Comparison of ENCODE assay signal across 8 cellular contexts in genomic region chr5:145835839-145836222, GRCh38. TPM values are rescaled to one million over a fixed set of nuclear protein-coding genes. Genes with fewer than 3 reads are reported as not detected.
A peak's percentile ranks its signal among the peaks of the same experiment; 100 is the strongest.
DNase-seq lines count a peak whose midpoint lies in the region; ATAC-seq, FAIRE-seq and TF ChIP-seq lines count a peak whose summit lies in the region.

No MANE protein-coding gene starts in this region.

- H3K4me3 ChIP-seq in A673 (ENCODE audit: low read depth, low read length, poor library complexity, severe bottlenecking) (peak overlapping the region; percentile 66), choroid plexus epithelial cell (ENCODE audit: low read depth, low read length) (peak overlapping the region; percentile 75), mucosa of rectum (ENCODE audit: low read length in 2 of 2) (peak overlapping the region; percentile 82 to 94)

- H3K27me3 ChIP-seq in A673 (replicated peaks; ENCODE audit: insufficient read depth, low read depth, low read length, poor library complexity) (no peaks in the 10 kb centered on the region), mucosa of rectum (ENCODE audit: control insufficient read depth in 2 of 2, insufficient read depth in 2 of 2, low read length in 2 of 2) (no peaks in the 10 kb centered on the region)

- peak; percentile 5 for ATAC-seq in HG03060 (IDR thresholded peaks at IDR 0.05; ENCODE audit: low read depth, unreplicated experiment)

- intact Hi-C loops in A673 (cut with micrococcal nuclease; ENCODE audit: unreplicated experiment): loop anchor here (2.0 kb wide), 1 partner anchor 213 kb away; no protein-coding TSS in a partner anchor

- peaks cover 19% of the 10 kb centered on the region for H3K4me1 ChIP-seq in A673 (ENCODE audit: insufficient read depth, low read length, poor library complexity, severe bottlenecking)
- peaks cover 12 to 21% of the 10 kb centered on the region in 2 donors for H3K4me1 ChIP-seq in mucosa of rectum (ENCODE audit: control insufficient read depth in 2 of 2, insufficient read depth in 2 of 2, low read length in 2 of 2)

- CTCF ChIA-PET in A673 (lab: Charles Lee) (no interaction called here), GM10248 (lab: Yijun Ruan, JAX) (interaction anchor here (0.7 to 2.2 kb wide), 2 partner anchors 10 kb away, joined by 3 to 11 read pairs; no protein-coding TSS in a partner anchor)

- H3K36me3 ChIP-seq in A673 (ENCODE audit: insufficient read depth, low read length, poor library complexity, severe bottlenecking) (no peaks in the 10 kb centered on the region), mucosa of rectum (ENCODE audit: control insufficient read depth in 2 of 2, insufficient read depth in 2 of 2, low read length in 2 of 2) (no peaks in the 10 kb centered on the region)

- FAIRE-seq in frontal cortex (lab: Jason Lieb, UNC): no peak

- peak overlapping the region; percentile 77 for H3K27ac ChIP-seq in A673 (ENCODE audit: low read depth, low read length, poor library complexity, severe bottlenecking)
- peak overlapping the region; percentile 84 to 97 for H3K27ac ChIP-seq in mucosa of rectum (ENCODE audit: low read depth in 2 of 2, low read length in 2 of 2)

- POLR2A ChIA-PET in A673 (lab: Charles Lee; ENCODE audit: low non-redundant PET): no interaction called here
- POLR2A ChIA-PET in GM10248 (lab: Yijun Ruan, JAX): no interaction called here

- peak overlapping the region; percentile 84 to 89 for H3K9ac ChIP-seq in mucosa of rectum (ENCODE audit: low read depth in 1 of 2, low read length in 2 of 2)

- no peak for DNase-seq in A673 (ENCODE audit: low spot score)
- no peak for DNase-seq in choroid plexus epithelial cell (ENCODE audit: low read depth)
- DNase-seq in frontal cortex (ENCODE audit: low spot score in 2 of 2): no peak
- DNase-seq in GM10248 (ENCODE audit: extremely low spot score): no peak
- no peak for DNase-seq in stimulated activated CD8-positive, alpha-beta memory T cell treated with anti-CD3 and anti-CD28 coated beads, Interleukin-4, amount 100 ng/mL, for 48 hours
- DNase-seq in glomerular visceral epithelial cell (ENCODE audit: extremely low spot score): no peak

- no TSS peak for BruUV-seq in A673 (replicated peaks; lab: Mats Ljungman, UMichigan)

- no peak for TF ChIP-seq CTCF in A673 (conservative IDR thresholded peaks at IDR 0.05; ENCODE audit: low read depth, low read length)
- TF ChIP-seq CTCF in choroid plexus epithelial cell (conservative IDR thresholded peaks at IDR 0.05; ENCODE audit: low read depth, low read length): no peak
- no peak for TF ChIP-seq CTCF in GM10248 (IDR thresholded peaks at IDR 0.05; ENCODE audit: control extremely low read depth, extremely low read depth, low read depth, missing control alignments)

- no peaks in the 10 kb centered on the region for H3K9me3 ChIP-seq in A673 (ENCODE audit: low read depth, low read length, poor library complexity, severe bottlenecking)
- no peaks in the 10 kb centered on the region for H3K9me3 ChIP-seq in mucosa of rectum (ENCODE audit: control insufficient read depth in 2 of 2, low read length in 2 of 2)

RNA-seq across cellular contexts. Expression of gene PRELID2, which starts 0.7 kb away (rescaled TPM):
- total RNA-seq in A673 (2021) (50.2 and 55.8 TPM in 2 replicates), frontal cortex (25.7 TPM)

RNA-seq across cellular contexts. Expression of gene GRXCR2, which starts 37.0 kb away (rescaled TPM):
- total RNA-seq in A673 (2021) (not detected in 2 replicates), frontal cortex (not detected)
